8 cellular contexts compared by ENCODE assay signal in the genomic region with DNA sequence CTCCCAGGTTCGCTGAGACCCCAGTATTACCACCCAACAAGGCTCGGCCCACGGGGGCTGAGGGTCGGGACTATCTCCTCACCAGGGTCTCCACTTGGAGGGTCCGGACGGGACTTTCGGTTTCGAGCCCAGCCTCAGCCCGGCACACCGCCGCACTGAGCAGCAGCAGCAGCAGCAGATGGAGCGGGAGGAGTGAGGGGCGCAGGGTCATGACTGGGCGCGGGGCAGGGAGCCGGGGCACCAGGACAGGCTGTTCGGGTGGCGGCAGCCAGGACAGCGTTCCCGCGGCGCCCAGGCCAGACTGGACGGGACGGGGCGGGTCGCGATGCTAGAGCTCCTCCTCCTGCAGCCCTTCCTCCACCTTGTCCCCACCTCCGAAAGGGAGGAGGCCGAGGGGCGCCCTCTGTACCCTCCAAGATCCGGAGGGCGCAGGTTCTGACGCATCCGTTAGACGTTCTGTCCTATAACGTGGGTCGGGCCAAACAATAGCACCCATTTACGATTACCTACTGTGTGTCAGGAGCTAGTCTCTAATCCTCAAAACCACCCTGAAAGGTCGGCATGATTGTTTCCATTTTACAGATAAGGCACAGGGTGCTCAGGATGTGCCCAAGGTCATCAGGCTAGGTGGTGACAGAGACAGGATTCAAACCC. TPM values are rescaled to one million over a fixed set of nuclear protein-coding genes. Genes with fewer than 3 reads are reported as not detected.
DNase-seq lines count a peak whose midpoint lies in the region; ATAC-seq and TF ChIP-seq lines count a peak whose summit lies in the region.

TSS of gene FKBP11 (minus strand) at position 275 of the 654 bp plus-strand sequence. CDS start at position 211, 64 bp downstream.

- TF ChIP-seq CTCF in Loucy (conservative IDR thresholded peaks at IDR 0.05; ENCODE audit: low read length) (no peak), esophagus squamous epithelium (IDR thresholded peaks at IDR 0.05) (no peak), natural killer cell (IDR thresholded peaks at IDR 0.05) (no peak)

- intact Hi-C loops in esophagus squamous epithelium (cut with DNase I): loop anchor here (10.0 kb wide), 1 partner anchor 59 kb away; no protein-coding TSS in a partner anchor
- intact Hi-C loops in natural killer cell (cut with micrococcal nuclease): loop anchor here (1.0 to 10.0 kb wide), 2 partner anchors 9 to 49 kb away; partner anchors contain the start of genes WNT1 and WNT10B

- no peaks in the 10 kb centered on the region for H3K9me3 Mint-ChIP-seq in natural killer cell
- no peaks in the 10 kb centered on the region for H3K9me3 Mint-ChIP-seq in stimulated activated naive CD8-positive, alpha-beta T cell treated with anti-CD3 and anti-CD28 coated beads, Interleukin-15, Interleukin-2, amounts not matched to agents 100 ng/mL and 50 ng/mL, for 24 hours

- peak within 1 kb of the TSS; percentile 75 for H3K9ac ChIP-seq in Loucy (ENCODE audit: low read depth, low read length, poor library complexity, severe bottlenecking)

- no peaks in the 10 kb centered on the region for H4K20me1 ChIP-seq in Loucy (ENCODE audit: insufficient read depth, low read length, poor library complexity, severe bottlenecking)

- no peaks in the 10 kb centered on the region for H3K9me3 ChIP-seq in Loucy (ENCODE audit: insufficient read depth, low read depth, low read length)
- H3K9me3 ChIP-seq in esophagus squamous epithelium: no peaks in the 10 kb centered on the region

- no peaks in the 10 kb centered on the region for H3F3A ChIP-seq in Loucy (ENCODE audit: low read depth)

- H3K4me3 ChIP-seq in Loucy (ENCODE audit: low read length, poor library complexity, severe bottlenecking) (peak within 1 kb of the TSS; percentile 91), esophagus squamous epithelium (peak within 1 kb of the TSS; percentile 78 to 97 (median 86))

- no peaks in the 10 kb centered on the region for H3K79me2 ChIP-seq in Loucy (ENCODE audit: insufficient read depth, low read length)

- peaks cover 63 to 66% of the 10 kb centered on the region in 2 donors for H3K4me1 Mint-ChIP-seq in natural killer cell
- H3K4me1 Mint-ChIP-seq in stimulated activated naive CD8-positive, alpha-beta T cell treated with anti-CD3 and anti-CD28 coated beads, Interleukin-15, Interleukin-2, amounts not matched to agents 100 ng/mL and 50 ng/mL, for 24 hours (ENCODE audit: low read depth): peaks cover 60% of the 10 kb centered on the region

- H3K27ac Mint-ChIP-seq in natural killer cell: peak within 1 kb of the TSS; percentile 87 to 94
- peak within 1 kb of the TSS; percentile 97 for H3K27ac Mint-ChIP-seq in stimulated activated naive CD8-positive, alpha-beta T cell treated with anti-CD3 and anti-CD28 coated beads, Interleukin-15, Interleukin-2, amounts not matched to agents 100 ng/mL and 50 ng/mL, for 24 hours

- ATAC-seq in GM21737 (IDR thresholded peaks at IDR 0.05; ENCODE audit: unreplicated experiment): peak; percentile 68
- peak; percentile 83 to 93 (median 85) for ATAC-seq in natural killer cell

- H3K27ac ChIP-seq in esophagus squamous epithelium: peak within 1 kb of the TSS; percentile 77 to 82 (median 80)

- no peaks in the 10 kb centered on the region for H3K9me2 ChIP-seq in Loucy (replicated peaks; ENCODE audit: low read depth, low read length)

- H3K4me1 ChIP-seq in Loucy (ENCODE audit: insufficient read depth, low read length, poor library complexity, severe bottlenecking): no peaks in the 10 kb centered on the region
- peaks cover 4 to 20% (median 5%) of the 10 kb centered on the region in 3 donors for H3K4me1 ChIP-seq in esophagus squamous epithelium

- H3K27me3 ChIP-seq in Loucy (ENCODE audit: insufficient read depth, low read length, poor library complexity, severe bottlenecking): no peaks in the 10 kb centered on the region
- no peaks in the 10 kb centered on the region for H3K27me3 ChIP-seq in esophagus squamous epithelium

- peak within 1 kb of the TSS; percentile 84 for H3K4me2 ChIP-seq in Loucy (ENCODE audit: low read depth, low read length, poor library complexity, severe bottlenecking)

- H3K36me3 Mint-ChIP-seq in natural killer cell: peaks cover 17% of the 10 kb centered on the region
- peaks cover 52% of the 10 kb centered on the region for H3K36me3 Mint-ChIP-seq in stimulated activated naive CD8-positive, alpha-beta T cell treated with anti-CD3 and anti-CD28 coated beads, Interleukin-15, Interleukin-2, amounts not matched to agents 100 ng/mL and 50 ng/mL, for 24 hours (ENCODE audit: low read depth)

- WGBS in esophagus squamous epithelium, 2 donors: 7 to 8% methylated on average over 6 to 9 of the region's 39 CpGs

- peak within 1 kb of the TSS; percentile 96 for H3K4me3 Mint-ChIP-seq in natural killer cell
- H3K4me3 Mint-ChIP-seq in stimulated activated naive CD8-positive, alpha-beta T cell treated with anti-CD3 and anti-CD28 coated beads, Interleukin-15, Interleukin-2, amounts not matched to agents 100 ng/mL and 50 ng/mL, for 24 hours: peak within 1 kb of the TSS; percentile 91

- peak; percentile 74 for DNase-seq in DMS53 (lab: John Stamatoyannopoulos, UW)
- peak; percentile 72 for DNase-seq in activated T-cell treated with anti-CD3 and anti-CD28 coated beads for 24 hours (ENCODE audit: low read depth)
- no peak for DNase-seq in esophagus squamous epithelium (lab: John Stamatoyannopoulos, UW)
- DNase-seq in natural killer cell: peak; percentile 75
- DNase-seq in amniotic stem cell (lab: John Stamatoyannopoulos, UW): no peak

- no peaks in the 10 kb centered on the region; the same call in 1 of the 2 replicates for H3K36me3 ChIP-seq in Loucy (ENCODE audit: insufficient read depth, low read length)
- peaks cover 0 to 54% (median 0%) of the 10 kb centered on the region in 3 donors for H3K36me3 ChIP-seq in esophagus squamous epithelium

- peak within 1 kb of the TSS; percentile 92 for H2AFZ ChIP-seq in Loucy (ENCODE audit: low read length)

- H3K27me3 Mint-ChIP-seq in natural killer cell (ENCODE audit: low read depth in 2 of 2): no peaks in the 10 kb centered on the region
- no peaks in the 10 kb centered on the region for H3K27me3 Mint-ChIP-seq in stimulated activated naive CD8-positive, alpha-beta T cell treated with anti-CD3 and anti-CD28 coated beads, Interleukin-15, Interleukin-2, amounts not matched to agents 100 ng/mL and 50 ng/mL, for 24 hours

- peak in 2 of 4 donors; percentile 52 to 76 for TF ChIP-seq POLR2A in esophagus squamous epithelium (IDR thresholded peaks at IDR 0.05)

RNA-seq across cellular contexts. Expression of gene FKBP11, which starts in this region (rescaled TPM):
- total RNA-seq in esophagus squamous epithelium (10 to 100 TPM in 3 of 4 donors, 1 to 10 TPM in 1; 9.5 to 28.6 (median 11.8) TPM), natural killer cell (100 to 1,000 TPM; 156 to 228 (median 218) TPM)

Comparison
In these comparisons a context has a peak if more than half of its experiments do, and no peak if none do; other contexts are left out.
1. RNA of gene FKBP11 (total RNA-seq): 156 to 228 TPM in natural killer cell; 9.5 to 28.6 TPM in esophagus squamous epithelium; every median in the first group is over 4 times any median in the second.
2. DNase-seq: peak in DMS53 (single experiment), activated T-cell treated with anti-CD3 and anti-CD28 coated beads for 24 hours (single experiment) and natural killer cell (single experiment); none in esophagus squamous epithelium (single experiment) and amniotic stem cell (single experiment).